ENCODE assay signal across 1 cellular context in the genomic region with DNA sequence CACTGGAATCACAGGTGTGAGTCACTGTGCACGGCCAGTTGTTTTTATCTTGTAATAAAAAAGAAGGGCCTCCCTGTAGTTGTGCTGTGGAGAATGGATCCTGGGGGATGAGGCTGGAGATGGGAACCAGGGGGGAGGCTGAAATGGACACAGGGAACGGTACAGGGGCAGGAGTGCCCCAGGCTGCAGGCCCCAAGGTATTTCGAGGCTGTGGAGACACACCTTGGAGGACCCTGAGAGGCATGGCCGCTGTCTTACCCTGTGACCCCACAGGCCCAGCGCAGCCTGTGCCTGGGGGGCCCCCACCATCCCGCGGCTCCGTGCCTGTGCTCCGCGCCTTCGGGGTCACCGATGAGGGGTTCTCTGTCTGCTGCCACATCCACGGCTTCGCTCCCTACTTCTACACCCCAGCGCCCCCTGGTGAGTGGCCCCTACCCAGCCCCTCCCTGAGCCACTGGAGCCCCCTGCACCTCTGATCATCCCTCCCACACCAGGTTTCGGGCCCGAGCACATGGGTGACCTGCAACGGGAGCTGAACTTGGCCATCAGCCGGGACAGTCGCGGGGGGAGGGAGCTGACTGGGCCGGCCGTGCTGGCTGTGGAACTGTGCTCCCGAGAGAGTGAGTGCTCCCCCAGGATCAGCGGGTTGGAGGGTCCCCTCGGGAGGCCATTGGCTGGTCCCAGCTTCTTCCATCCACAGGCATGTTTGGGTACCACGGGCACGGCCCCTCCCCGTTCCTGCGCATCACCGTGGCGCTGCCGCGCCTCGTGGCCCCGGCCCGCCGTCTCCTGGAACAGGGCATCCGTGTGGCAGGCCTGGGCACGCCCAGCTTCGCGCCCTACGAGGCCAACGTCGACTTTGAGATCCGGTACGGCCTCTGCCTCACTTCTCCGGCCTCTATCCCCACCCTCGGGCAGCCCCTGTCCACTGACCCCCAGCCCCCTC.
TF ChIP-seq lines count a peak whose summit lies in the region.

No MANE protein-coding gene starts in this region.

TF ChIP-seq in HepG2, 621 proteins besides CTCF, POLR2A, EP300 and RAD21:
- TF ChIP-seq SMC3 (IDR thresholded peaks at IDR 0.05; ENCODE audit: low read length) (no peak), ZNF75D (CRISPR knock-in tag; IDR thresholded peaks at IDR 0.05; ENCODE audit: borderline replicate concordance) (no peak), YEATS2 (CRISPR knock-in tag; IDR thresholded peaks at IDR 0.05; ENCODE audit: borderline replicate concordance) (no peak), MED13 (CRISPR knock-in tag; IDR thresholded peaks at IDR 0.05) (no peak), BCL6 (CRISPR knock-in tag; IDR thresholded peaks at IDR 0.05) (no peak), ZNF263 (CRISPR knock-in tag; IDR thresholded peaks at IDR 0.05) (peak; percentile 82)
- TF ChIP-seq, protein P1, sequence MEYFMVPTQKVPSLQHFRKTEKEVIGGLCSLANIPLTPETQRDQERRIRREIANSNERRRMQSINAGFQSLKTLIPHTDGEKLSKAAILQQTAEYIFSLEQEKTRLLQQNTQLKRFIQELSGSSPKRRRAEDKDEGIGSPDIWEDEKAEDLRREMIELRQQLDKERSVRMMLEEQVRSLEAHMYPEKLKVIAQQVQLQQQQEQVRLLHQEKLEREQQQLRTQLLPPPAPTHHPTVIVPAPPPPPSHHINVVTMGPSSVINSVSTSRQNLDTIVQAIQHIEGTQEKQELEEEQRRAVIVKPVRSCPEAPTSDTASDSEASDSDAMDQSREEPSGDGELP (IDR thresholded peaks at IDR 0.05; ENCODE audit: borderline replicate concordance, low read depth), result no peak
